ENCODE assay signal across 1 cellular context in the genomic region with DNA sequence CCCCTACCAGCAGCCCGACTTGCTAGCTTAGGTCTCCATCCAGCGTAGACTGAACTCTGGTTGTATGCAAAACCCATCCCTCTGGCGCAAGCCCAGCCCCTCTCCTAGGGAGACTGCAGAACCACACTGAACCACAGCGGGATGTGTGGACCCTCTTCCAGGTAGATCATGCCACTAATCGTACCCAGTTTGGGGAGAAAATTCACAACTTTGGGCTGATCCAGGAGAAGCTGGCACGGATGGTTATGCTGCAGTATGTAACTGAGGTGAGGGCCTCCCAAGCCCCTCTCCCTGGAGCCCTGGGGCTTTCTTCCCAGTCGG.
A peak's percentile ranks its signal among the peaks of the same experiment; 100 is the strongest.
TF ChIP-seq lines count a peak whose summit lies in the region.

No MANE protein-coding gene starts in this region.

TF ChIP-seq in HepG2, 621 proteins besides CTCF, POLR2A, EP300 and RAD21:
- TF ChIP-seq ZNF543 (CRISPR knock-in tag; IDR thresholded peaks at IDR 0.05): no peak
- TF ChIP-seq, protein P1, sequence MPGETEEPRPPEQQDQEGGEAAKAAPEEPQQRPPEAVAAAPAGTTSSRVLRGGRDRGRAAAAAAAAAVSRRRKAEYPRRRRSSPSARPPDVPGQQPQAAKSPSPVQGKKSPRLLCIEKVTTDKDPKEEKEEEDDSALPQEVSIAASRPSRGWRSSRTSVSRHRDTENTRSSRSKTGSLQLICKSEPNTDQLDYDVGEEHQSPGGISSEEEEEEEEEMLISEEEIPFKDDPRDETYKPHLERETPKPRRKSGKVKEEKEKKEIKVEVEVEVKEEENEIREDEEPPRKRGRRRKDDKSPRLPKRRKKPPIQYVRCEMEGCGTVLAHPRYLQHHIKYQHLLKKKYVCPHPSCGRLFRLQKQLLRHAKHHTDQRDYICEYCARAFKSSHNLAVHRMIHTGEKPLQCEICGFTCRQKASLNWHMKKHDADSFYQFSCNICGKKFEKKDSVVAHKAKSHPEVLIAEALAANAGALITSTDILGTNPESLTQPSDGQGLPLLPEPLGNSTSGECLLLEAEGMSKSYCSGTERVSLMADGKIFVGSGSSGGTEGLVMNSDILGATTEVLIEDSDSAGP (CRISPR knock-in tag; IDR thresholded peaks at IDR 0.05; ENCODE audit: borderline replicate concordance): no peak
- peak; percentile 14; the same call in 1 of the 2 replicates for TF ChIP-seq POLR2AphosphoS5 (IDR thresholded peaks at IDR 0.05; ENCODE audit: low read depth, low read length)
- TF ChIP-seq ZFP37 (CRISPR knock-in tag; IDR thresholded peaks at IDR 0.05; ENCODE audit: borderline replicate concordance): no peak
- TF ChIP-seq POLR2G (IDR thresholded peaks at IDR 0.05; ENCODE audit: low read depth, low read length): peak; percentile 16; the same call in 1 of the 2 replicates
- TF ChIP-seq RBFOX2 (IDR thresholded peaks at IDR 0.05; ENCODE audit: low read depth, low read length): peak; percentile 53; the same call in 1 of the 2 replicates
- TF ChIP-seq MXI1 (IDR thresholded peaks at IDR 0.05; ENCODE audit: borderline replicate concordance, low read depth, low read length): peak; percentile 19; the same call in 1 of the 3 replicates
- TF ChIP-seq ZNF558 (CRISPR knock-in tag; IDR thresholded peaks at IDR 0.05; ENCODE audit: borderline replicate concordance): no peak
- no peak for TF ChIP-seq DMTF1 (CRISPR knock-in tag; IDR thresholded peaks at IDR 0.05)
- no peak for TF ChIP-seq ZNF292 (CRISPR knock-in tag; IDR thresholded peaks at IDR 0.05; ENCODE audit: borderline replicate concordance, low read depth)
- TF ChIP-seq, protein P2, sequence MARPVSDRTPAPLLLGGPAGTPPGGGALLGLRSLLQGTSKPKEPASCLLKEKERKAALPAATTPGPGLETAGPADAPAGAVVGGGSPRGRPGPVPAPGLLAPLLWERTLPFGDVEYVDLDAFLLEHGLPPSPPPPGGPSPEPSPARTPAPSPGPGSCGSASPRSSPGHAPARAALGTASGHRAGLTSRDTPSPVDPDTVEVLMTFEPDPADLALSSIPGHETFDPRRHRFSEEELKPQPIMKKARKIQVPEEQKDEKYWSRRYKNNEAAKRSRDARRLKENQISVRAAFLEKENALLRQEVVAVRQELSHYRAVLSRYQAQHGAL (CRISPR knock-in tag; IDR thresholded peaks at IDR 0.05; ENCODE audit: not compliant biosample characterization): no peak
